In genomic region chr9:126301985-126302603, GRCh38 we compare ENCODE assay signal across 9 cellular contexts. TPM values are rescaled to one million over a fixed set of nuclear protein-coding genes. Genes with fewer than 3 reads are reported as not detected.
DNase-seq lines count a peak whose midpoint lies in the region; ATAC-seq, FAIRE-seq and TF ChIP-seq lines count a peak whose summit lies in the region.
"Had no signal": no experiment of that assay in that cellular context is flagged by ENCODE, and none has a peak within 500 bp of the region (broad histone marks: within the 10 kb centered on the region; RNA-seq: fewer than 3 reads in every experiment).

No MANE protein-coding gene starts in this region.

- H3K4me3 ChIP-seq in A673 (ENCODE audit: low read depth, low read length, poor library complexity, severe bottlenecking): no peak overlapping the region
- H3K4me3 ChIP-seq: skin epidermis had no signal

- POLR2A ChIA-PET in A673 (lab: Charles Lee; ENCODE audit: low non-redundant PET): no interaction called here
- POLR2A ChIA-PET in activated CD4-positive, alpha-beta T cell treated with anti-CD3 and anti-CD28 coated beads for 36 hours (lab: Charles Lee): no interaction called here

- TF ChIP-seq CTCF in A673 (conservative IDR thresholded peaks at IDR 0.05; ENCODE audit: low read depth, low read length): peak; percentile 80

- no peaks in the 10 kb centered on the region for H3K27me3 ChIP-seq in A673 (replicated peaks; ENCODE audit: insufficient read depth, low read depth, low read length, poor library complexity)

- no peak overlapping the region for H3K27ac Mint-ChIP-seq in activated CD4-positive, alpha-beta T cell treated with anti-CD3 and anti-CD28 coated beads for 36 hours
- peak overlapping the region; percentile 16 to 18 for H3K27ac Mint-ChIP-seq in effector memory CD8-positive, alpha-beta T cell

- peaks cover 2% of the 10 kb centered on the region for H3K4me1 Mint-ChIP-seq in activated CD4-positive, alpha-beta T cell treated with anti-CD3 and anti-CD28 coated beads for 36 hours
- peaks cover 5 to 6% of the 10 kb centered on the region in 2 donors for H3K4me1 Mint-ChIP-seq in effector memory CD8-positive, alpha-beta T cell (ENCODE audit: low read depth in 2 of 2)

- no peak overlapping the region for H3K27ac ChIP-seq in A673 (ENCODE audit: low read depth, low read length, poor library complexity, severe bottlenecking)
- H3K27ac ChIP-seq: skin epidermis had no signal

- BruUV-seq in A673 (replicated peaks; lab: Mats Ljungman, UMichigan): no TSS peak

- no peak overlapping the region for H3K4me3 Mint-ChIP-seq in activated CD4-positive, alpha-beta T cell treated with anti-CD3 and anti-CD28 coated beads for 36 hours
- H3K4me3 Mint-ChIP-seq in effector memory CD8-positive, alpha-beta T cell: no peak overlapping the region

- CTCF ChIA-PET in A673 (lab: Charles Lee): interaction anchor here (0.6 to 1.8 kb wide), 3 partner anchors 96 to 190 kb away, joined by 3 to 12 read pairs (median 11); no protein-coding TSS in a partner anchor
- CTCF ChIA-PET in activated CD4-positive, alpha-beta T cell treated with anti-CD3 and anti-CD28 coated beads for 36 hours (lab: Charles Lee): interaction anchor here (1.0 to 2.2 kb wide), 5 partner anchors 10 to 189 kb away, joined by 3 to 23 read pairs (median 5); no protein-coding TSS in a partner anchor

- H3K36me3 ChIP-seq in A673 (ENCODE audit: insufficient read depth, low read length, poor library complexity, severe bottlenecking): no peaks in the 10 kb centered on the region

- H3K36me3 Mint-ChIP-seq in activated CD4-positive, alpha-beta T cell treated with anti-CD3 and anti-CD28 coated beads for 36 hours (ENCODE audit: low read depth): no peaks in the 10 kb centered on the region
- peaks cover 3% of the 10 kb centered on the region for H3K36me3 Mint-ChIP-seq in effector memory CD8-positive, alpha-beta T cell (ENCODE audit: insufficient read depth)

- H3K27me3 Mint-ChIP-seq in activated CD4-positive, alpha-beta T cell treated with anti-CD3 and anti-CD28 coated beads for 36 hours: no peaks in the 10 kb centered on the region
- peaks cover 11 to 20% of the 10 kb centered on the region in 2 donors for H3K27me3 Mint-ChIP-seq in effector memory CD8-positive, alpha-beta T cell

- TF ChIP-seq POLR2A in GM12892 (IDR thresholded peaks at IDR 0.05; ENCODE audit: low read depth, low read length): no peak

- peak; percentile 17 for FAIRE-seq in GM12892 (lab: Jason Lieb, UNC)

- ATAC-seq in activated CD4-positive, alpha-beta T cell treated with anti-CD3 and anti-CD28 coated beads for 36 hours: peak; percentile 65
- ATAC-seq in effector memory CD8-positive, alpha-beta T cell (replicated peaks): peak; percentile 85
- ATAC-seq in GM19351 (IDR thresholded peaks at IDR 0.05; ENCODE audit: unreplicated experiment): no peak

- H3K9me3 ChIP-seq in A673 (ENCODE audit: low read depth, low read length, poor library complexity, severe bottlenecking): no peaks in the 10 kb centered on the region

- no peaks in the 10 kb centered on the region for H3K4me1 ChIP-seq in A673 (ENCODE audit: insufficient read depth, low read length, poor library complexity, severe bottlenecking)

- no peaks in the 10 kb centered on the region for H3K9me3 Mint-ChIP-seq in activated CD4-positive, alpha-beta T cell treated with anti-CD3 and anti-CD28 coated beads for 36 hours (ENCODE audit: low read depth)
- H3K9me3 Mint-ChIP-seq in effector memory CD8-positive, alpha-beta T cell: no peaks in the 10 kb centered on the region

- peak; percentile 68 for DNase-seq in A673 (ENCODE audit: low spot score)
- no peak for DNase-seq in GM12892 (ENCODE audit: insufficient read length)
- DNase-seq in NCI-H345 treated with DMSO at 0.1 percent for 48 hours (lab: John Stamatoyannopoulos, UW; ENCODE audit: unreplicated experiment): peak; percentile 40
- peak; percentile 69 for DNase-seq in activated CD4-positive, alpha-beta T cell treated with anti-CD3 and anti-CD28 coated beads for 36 hours
- peak; percentile 50 to 61 (median 53) for DNase-seq in effector memory CD8-positive, alpha-beta T cell
- peak; percentile 91 for DNase-seq in medulla oblongata (ENCODE audit: extremely low spot score)
- DNase-seq in superior temporal gyrus (ENCODE audit: extremely low spot score): peak; percentile 95

- intact Hi-C loops in A673 (cut with micrococcal nuclease; ENCODE audit: unreplicated experiment): loop anchor here (1.0 to 2.0 kb wide), 2 partner anchors 96 to 189 kb away; no protein-coding TSS in a partner anchor
- intact Hi-C loops in activated CD4-positive, alpha-beta T cell treated with anti-CD3 and anti-CD28 coated beads for 36 hours (cut with DNase I, micrococcal nuclease): loop anchor here (1.0 to 10.0 kb wide), 3 partner anchors 96 to 263 kb away; no protein-coding TSS in a partner anchor

RNA-seq across cellular contexts. Expression of gene MVB12B, which starts 24.5 kb away (rescaled TPM):
- total RNA-seq in A673 (2021): 12.3 and 17.9 TPM in 2 replicates
- polyA plus RNA-seq in GM12892 (2012; ENCODE audit: missing spikeins): 0.06 TPM
- 1 to 10 TPM; 3.0 TPM for total RNA-seq in activated CD4-positive, alpha-beta T cell treated with anti-CD3 and anti-CD28 coated beads for 36 hours
